ENCODE assay signal across 26 cellular contexts in genomic region chr12:101768781-101769180, GRCh38. TPM values are rescaled to one million over a fixed set of nuclear protein-coding genes. Genes with fewer than 3 reads are reported as not detected.
"Had no signal": no experiment of that assay in that cellular context is flagged by ENCODE, and none has a peak within 500 bp of the region (broad histone marks: within the 10 kb centered on the region; RNA-seq: fewer than 3 reads in every experiment).

No MANE protein-coding gene starts in this region.

- DNase-seq: dorsolateral prefrontal cortex; effector CD4-positive, alpha-beta T cell; hypothalamus; kidney; mesenchymal stem cell; mucosa of descending colon; naive B cell; occipital lobe; ovary; posterior cingulate gyrus; psoas muscle; right cardiac atrium; spleen; stimulated activated CD4-positive, alpha-beta T cell treated with anti-CD3 and anti-CD28 coated beads, Interleukin-4, amount 100 ng/mL, for 4 hours; stimulated activated naive CD8-positive, alpha-beta T cell treated with anti-CD3 and anti-CD28 coated beads, Interleukin-15, Interleukin-2, amounts not matched to agents 100 U/mL and 50 U/mL, for 24 hours; substantia nigra; testis; tibial artery had no signal

- H3K9me3 Mint-ChIP-seq: mesothelial cell of epicardium; naive B cell; stimulated activated memory B cell treated with anti-CD40 and anti-IgM and Interleukin-4, amounts not matched to agents 10 μg/mL and 1 μg/mL and 100 μg/mL, for 72 hours; type B pancreatic cell had no signal

- FAIRE-seq: colon, frontal cortex, kidney had no signal

- ATAC-seq: left lobe of liver; mucosa of descending colon; psoas muscle; right cardiac atrium; stimulated activated memory B cell treated with anti-CD40 and anti-IgM and Interleukin-4, amounts not matched to agents 10 μg/mL and 1 μg/mL and 100 μg/mL, for 72 hours; stimulated activated naive CD8-positive, alpha-beta T cell treated with anti-CD3 and anti-CD28 coated beads, Interleukin-15, Interleukin-2, amounts not matched to agents 100 U/mL and 50 U/mL, for 24 hours had no signal

- H3K36me3 ChIP-seq: ovary had no signal

- H3K4me3 ChIP-seq: dorsolateral prefrontal cortex, lung, mucosa of descending colon, ovary, psoas muscle, skin epidermis, spleen, testis, tibial artery had no signal

- H3K4me3 Mint-ChIP-seq: mesothelial cell of epicardium; naive B cell; stimulated activated memory B cell treated with anti-CD40 and anti-IgM and Interleukin-4, amounts not matched to agents 10 μg/mL and 1 μg/mL and 100 μg/mL, for 72 hours; type B pancreatic cell had no signal

- H3K9me3 ChIP-seq: mucosa of descending colon, ovary, psoas muscle, spleen, testis, tibial artery had no signal

- H3K27ac ChIP-seq: ovary, psoas muscle, skin epidermis, testis, tibial artery had no signal

- H3K27me3 ChIP-seq: dorsolateral prefrontal cortex, ovary, spleen, testis, tibial artery had no signal

- H3K27ac Mint-ChIP-seq: mesothelial cell of epicardium; stimulated activated memory B cell treated with anti-CD40 and anti-IgM and Interleukin-4, amounts not matched to agents 10 μg/mL and 1 μg/mL and 100 μg/mL, for 72 hours; type B pancreatic cell had no signal

- H3K27me3 Mint-ChIP-seq: naive B cell; stimulated activated memory B cell treated with anti-CD40 and anti-IgM and Interleukin-4, amounts not matched to agents 10 μg/mL and 1 μg/mL and 100 μg/mL, for 72 hours; type B pancreatic cell had no signal

- H3K4me1 ChIP-seq: psoas muscle, testis, tibial artery had no signal

RNA-seq across cellular contexts. Expression of gene SYCP3, which starts 29.5 kb away (rescaled TPM):
- total RNA-seq: left lobe of liver, ovary had no signal
